In the genomic region with DNA sequence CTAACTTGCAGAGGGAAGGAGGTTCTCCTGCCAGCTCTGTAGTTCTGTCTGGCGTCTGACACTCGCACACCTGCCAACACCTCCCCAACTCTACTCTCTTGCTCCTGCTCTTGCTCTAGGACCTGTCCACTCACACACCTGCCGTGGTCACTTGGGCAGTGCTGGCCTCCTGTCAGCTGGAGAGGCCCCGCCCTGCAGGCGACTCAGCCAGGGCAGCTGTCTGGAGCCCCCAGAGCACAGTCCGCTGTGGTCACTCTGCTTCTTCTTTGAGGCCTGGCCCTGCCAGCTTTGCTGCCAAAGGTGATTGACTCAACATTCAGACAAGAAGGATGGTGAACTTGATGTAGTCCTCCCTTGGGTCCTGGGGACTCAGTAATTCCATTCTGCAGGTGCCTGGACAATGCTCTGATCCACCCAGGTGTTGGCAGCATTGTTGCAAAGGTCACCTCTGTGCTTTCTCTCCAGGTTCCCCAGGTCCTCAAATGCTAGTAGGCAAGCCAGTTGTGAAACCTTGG, we compare ENCODE assay signal across 6 cellular contexts. TPM values are rescaled to one million over a fixed set of nuclear protein-coding genes. Genes with fewer than 3 reads are reported as not detected.
"Had no signal": no experiment of that assay in that cellular context is flagged by ENCODE, and none has a peak within 500 bp of the region (broad histone marks: within the 10 kb centered on the region; RNA-seq: fewer than 3 reads in every experiment).

No MANE protein-coding gene starts in this region.

- H2AFZ ChIP-seq: GM23338 had no signal

- DNase-seq: H9, HCEC 1CT, IMR-90 had no signal

- H3K4me2 ChIP-seq: GM23338 had no signal

- H3K4me3 ChIP-seq: GM23338, K562 had no signal

RNA-seq across cellular contexts. Expression of a gene that starts 18.7 kb away (rescaled TPM):
- total RNA-seq: GM23338, H1, H9, IMR-90, K562 had no signal
